25 cellular contexts compared by ENCODE assay signal in the genomic region with DNA sequence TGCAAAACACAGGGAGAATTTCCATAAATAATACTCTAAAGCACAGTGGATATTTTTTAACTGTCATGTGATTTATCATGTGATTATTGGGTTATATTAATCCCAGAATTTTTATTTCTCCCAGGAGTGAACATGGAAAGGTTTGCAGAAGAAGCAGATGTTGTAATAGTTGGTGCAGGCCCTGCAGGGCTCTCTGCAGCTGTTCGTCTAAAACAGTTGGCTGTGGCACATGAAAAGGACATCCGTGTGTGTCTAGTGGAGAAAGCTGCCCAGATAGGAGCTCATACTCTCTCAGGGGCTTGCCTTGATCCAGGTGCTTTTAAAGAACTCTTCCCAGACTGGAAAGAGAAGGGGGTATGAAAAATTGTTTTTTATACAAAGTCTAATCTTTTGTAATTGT. TPM values are rescaled to one million over a fixed set of nuclear protein-coding genes. Genes with fewer than 3 reads are reported as not detected.
A peak's percentile ranks its signal among the peaks of the same experiment; 100 is the strongest.
DNase-seq lines count a peak whose midpoint lies in the region; ATAC-seq, FAIRE-seq and TF ChIP-seq lines count a peak whose summit lies in the region.
"Had no signal": no experiment of that assay in that cellular context is flagged by ENCODE, and none has a peak within 500 bp of the region (broad histone marks: within the 10 kb centered on the region; RNA-seq: fewer than 3 reads in every experiment).

No MANE protein-coding gene starts in this region.

- H3K27ac ChIP-seq in HL-60 (replicated peaks) (no peak overlapping the region), endodermal cell (ENCODE audit: low read depth, low read length) (no peak overlapping the region), psoas muscle (no peak overlapping the region)
- H3K27ac ChIP-seq: A549; BLaER1 treated with 17β-estradiol and CSF1 and Interleukin-3, amounts not matched to agents 10 nM and 100 nM had no signal

- H3K4me3 Mint-ChIP-seq in endodermal cell, result no peak overlapping the region
- H3K4me3 Mint-ChIP-seq in stimulated activated effector memory CD8-positive, alpha-beta T cell treated with anti-CD3 and anti-CD28 coated beads, Interleukin-12 subunit alpha, Interleukin-12 subunit beta, amount 100 ng/mL, for 72 hours, result no peak overlapping the region
- H3K4me3 Mint-ChIP-seq: CD4-positive, alpha-beta T cell had no signal

- H3K9me3 ChIP-seq in endodermal cell (ENCODE audit: control insufficient read depth, low read length) (no peaks in the 10 kb centered on the region), psoas muscle (no peaks in the 10 kb centered on the region)
- H3K9me3 ChIP-seq: A549; BLaER1 treated with 17β-estradiol and CSF1 and Interleukin-3, amounts not matched to agents 10 nM and 100 nM; MG63; SK-N-SH had no signal

- H3K27ac Mint-ChIP-seq in endodermal cell, result peak overlapping the region; percentile 30
- no peak overlapping the region for H3K27ac Mint-ChIP-seq in stimulated activated effector memory CD8-positive, alpha-beta T cell treated with anti-CD3 and anti-CD28 coated beads, Interleukin-12 subunit alpha, Interleukin-12 subunit beta, amount 100 ng/mL, for 72 hours
- H3K27ac Mint-ChIP-seq: CD4-positive, alpha-beta T cell had no signal

- H3K4me1 ChIP-seq in endodermal cell (ENCODE audit: control insufficient read depth, insufficient read depth, low read length) (no peaks in the 10 kb centered on the region), psoas muscle (no peaks in the 10 kb centered on the region)
- H3K4me1 ChIP-seq: A549; BLaER1 treated with 17β-estradiol and CSF1 and Interleukin-3, amounts not matched to agents 10 nM and 100 nM had no signal

- H3K9me3 Mint-ChIP-seq in endodermal cell, result no peaks in the 10 kb centered on the region
- H3K9me3 Mint-ChIP-seq in stimulated activated effector memory CD8-positive, alpha-beta T cell treated with anti-CD3 and anti-CD28 coated beads, Interleukin-12 subunit alpha, Interleukin-12 subunit beta, amount 100 ng/mL, for 72 hours, result no peaks in the 10 kb centered on the region
- H3K9me3 Mint-ChIP-seq: CD4-positive, alpha-beta T cell had no signal

- TF ChIP-seq CTCF in HL-60 (IDR thresholded peaks at IDR 0.05; ENCODE audit: insufficient read depth, low read length), result no peak
- no peak for TF ChIP-seq CTCF in endodermal cell (conservative IDR thresholded peaks at IDR 0.05)
- TF ChIP-seq CTCF in psoas muscle (IDR thresholded peaks at IDR 0.05), result no peak
- TF ChIP-seq CTCF in D721Med (IDR thresholded peaks at IDR 0.05; ENCODE audit: insufficient read depth, missing control alignments), result no peak

- H3K4me3 ChIP-seq in HL-60 (replicated peaks; ENCODE audit: insufficient read depth, low read length) (no peak overlapping the region), endodermal cell (ENCODE audit: low read length) (no peak overlapping the region), psoas muscle (no peak overlapping the region)
- H3K4me3 ChIP-seq: A549; BLaER1 treated with 17β-estradiol and CSF1 and Interleukin-3, amounts not matched to agents 10 nM and 100 nM; MG63 had no signal

- intact Hi-C loops in psoas muscle (cut with DNase I), result no loop called here

- no peak for FAIRE-seq in D721Med (lab: Jason Lieb, UNC)
- FAIRE-seq: A549, GM12892, HTR-8/SVneo, RCC 7860 had no signal

- WGBS in endodermal cell (ENCODE audit: insufficient coverage in 1 of 2, insufficient read length in 1 of 2), 2 experiments, result 89 to 100% methylated on average over 2 of the region's 2 CpGs
- 20 to 28% (median 21%) methylated on average over 2 of the region's 2 CpGs for WGBS in psoas muscle, 3 donors

- peak; percentile 18 to 30 for DNase-seq in HL-60 (ENCODE audit: low read depth in 1 of 2, low spot score in 1 of 2)
- DNase-seq in NCI-H69 (lab: John Stamatoyannopoulos, UW), result peak; percentile 31
- DNase-seq in endodermal cell, result no peak
- no peak for DNase-seq in psoas muscle
- DNase-seq in D721Med (ENCODE audit: insufficient read length, low spot score), result no peak
- DNase-seq in stimulated activated effector memory CD8-positive, alpha-beta T cell treated with anti-CD3 and anti-CD28 coated beads, Interleukin-12 subunit alpha, Interleukin-12 subunit beta, amount 100 ng/mL, for 72 hours (ENCODE audit: low spot score in 2 of 2), result no peak
- DNase-seq: AML-193; CD4-positive, alpha-beta T cell; DMS79 treated with DMSO at 0.1 percent for 48 hours; KBM-7; MG63; NCI-H1105 treated with DMSO at 0.1 percent for 48 hours; NCI-H1694 treated with DMSO at 0.1 percent for 48 hours; NCI-H2171; NCI-H226; NCI-H510A; SIG-M5; SK-N-SH; SW 1271 had no signal

- no peaks in the 10 kb centered on the region for H3K4me1 Mint-ChIP-seq in endodermal cell
- no peaks in the 10 kb centered on the region for H3K4me1 Mint-ChIP-seq in stimulated activated effector memory CD8-positive, alpha-beta T cell treated with anti-CD3 and anti-CD28 coated beads, Interleukin-12 subunit alpha, Interleukin-12 subunit beta, amount 100 ng/mL, for 72 hours

- ATAC-seq in psoas muscle (peak; percentile 44 to 83 (median 82)), HG03521 (IDR thresholded peaks at IDR 0.05; ENCODE audit: unreplicated experiment) (no peak)
- no peak for ATAC-seq in stimulated activated effector memory CD8-positive, alpha-beta T cell treated with anti-CD3 and anti-CD28 coated beads, Interleukin-12 subunit alpha, Interleukin-12 subunit beta, amount 100 ng/mL, for 72 hours
- ATAC-seq: A549 had no signal

- no peaks in the 10 kb centered on the region for H3K27me3 Mint-ChIP-seq in endodermal cell (ENCODE audit: insufficient read depth)
- H3K27me3 Mint-ChIP-seq: CD4-positive, alpha-beta T cell had no signal

- H3K36me3 Mint-ChIP-seq in endodermal cell (ENCODE audit: low read depth), result no peaks in the 10 kb centered on the region
- H3K36me3 Mint-ChIP-seq in stimulated activated effector memory CD8-positive, alpha-beta T cell treated with anti-CD3 and anti-CD28 coated beads, Interleukin-12 subunit alpha, Interleukin-12 subunit beta, amount 100 ng/mL, for 72 hours, result peaks cover 26% of the 10 kb centered on the region

- no peak overlapping the region for H3K9ac ChIP-seq in endodermal cell (ENCODE audit: extremely low read depth, low read length, poor library complexity, severe bottlenecking)
- H3K9ac ChIP-seq: BLaER1 treated with 17β-estradiol and CSF1 and Interleukin-3, amounts not matched to agents 10 nM and 100 nM; SK-N-SH had no signal

- H3K36me3 ChIP-seq in endodermal cell (ENCODE audit: control insufficient read depth, insufficient read depth, low read length) (no peaks in the 10 kb centered on the region), psoas muscle (ENCODE audit: insufficient read depth in 1 of 2, low read depth in 1 of 2) (peaks cover 0 to 61% of the 10 kb centered on the region in 2 donors)

- no peaks in the 10 kb centered on the region for H3K27me3 ChIP-seq in HL-60 (ENCODE audit: insufficient read depth, poor library complexity, severe bottlenecking)
- no peaks in the 10 kb centered on the region for H3K27me3 ChIP-seq in endodermal cell (ENCODE audit: control insufficient read depth, insufficient read depth, low read length, poor library complexity, severe bottlenecking)
- no peaks in the 10 kb centered on the region for H3K27me3 ChIP-seq in psoas muscle (ENCODE audit: insufficient read depth in 3 of 3, low read length in 2 of 3)
- H3K27me3 ChIP-seq: BLaER1 treated with 17β-estradiol and CSF1 and Interleukin-3, amounts not matched to agents 10 nM and 100 nM; MG63 had no signal

RNA-seq across cellular contexts. Expression of a gene that starts 10.0 kb away (rescaled TPM):
- 10 to 100 TPM; 10.6 to 11.8 TPM for total RNA-seq in endodermal cell
- polyA plus RNA-seq in endodermal cell (2013, experiment 1 of 2), result 12.9 TPM
- polyA plus RNA-seq in endodermal cell (2013, experiment 2 of 2), result 11.0 TPM
- 100 to 1,000 TPM in 3 of 4 donors, 10 to 100 TPM in 1; 80.0 to 154 (median 132) TPM for total RNA-seq in psoas muscle
- polyA plus RNA-seq in psoas muscle, result 10 to 100 TPM; 60.4 to 91.0 (median 78.6) TPM

RNA-seq across cellular contexts. Expression of a gene that starts 10.4 kb away (rescaled TPM):
- total RNA-seq in endodermal cell (10 to 100 TPM; 18.1 to 22.0 TPM), psoas muscle (1 to 10 TPM in 3 of 4 donors, under 1 TPM in 1; 0.57 to 4.5 (median 2.5) TPM)
- polyA plus RNA-seq in endodermal cell (2013, experiment 1 of 2), result 30.1 TPM
- 29.1 TPM for polyA plus RNA-seq in endodermal cell (2013, experiment 2 of 2)
- polyA plus RNA-seq in psoas muscle, result 1 to 10 TPM in 2 of 3 donors, under 1 TPM in 1; 0.59 to 2.1 (median 1.4) TPM

RNA-seq across cellular contexts. Expression of a gene that starts 41.1 kb away (rescaled TPM):
- total RNA-seq in endodermal cell, result 10 to 100 TPM; 38.9 to 40.3 TPM
- 43.0 TPM for polyA plus RNA-seq in endodermal cell (2013, experiment 1 of 2)
- polyA plus RNA-seq in endodermal cell (2013, experiment 2 of 2), result 40.4 TPM
- 10 to 100 TPM; 35.1 to 68.1 (median 51.0) TPM for total RNA-seq in psoas muscle
- 100 to 1,000 TPM in 1 of 3 donors, 10 to 100 TPM in 2; 49.8 to 162 (median 72.5) TPM for polyA plus RNA-seq in psoas muscle

Comparison
In these comparisons a context has a peak if more than half of its experiments do, and no peak if none do; other contexts are left out.
1. DNase-seq: peak in HL-60 (2 of 2) and NCI-H69 (single experiment); none in endodermal cell (single experiment), psoas muscle (0 of 2), D721Med (single experiment) and stimulated activated effector memory CD8-positive, alpha-beta T cell treated with anti-CD3 and anti-CD28 coated beads, Interleukin-12 subunit alpha, Interleukin-12 subunit beta, amount 100 ng/mL, for 72 hours (0 of 2).
2. ATAC-seq: peak in psoas muscle (4 of 4); none in stimulated activated effector memory CD8-positive, alpha-beta T cell treated with anti-CD3 and anti-CD28 coated beads, Interleukin-12 subunit alpha, Interleukin-12 subunit beta, amount 100 ng/mL, for 72 hours (single experiment) and HG03521 (single experiment).
3. RNA of a gene that starts 10.0 kb away (total RNA-seq): 80.0 to 154 TPM in psoas muscle; 10.6 to 11.8 TPM in endodermal cell; every median in the first group is over 4 times any median in the second.